1 cellular context compared by ENCODE assay signal in the genomic region with DNA sequence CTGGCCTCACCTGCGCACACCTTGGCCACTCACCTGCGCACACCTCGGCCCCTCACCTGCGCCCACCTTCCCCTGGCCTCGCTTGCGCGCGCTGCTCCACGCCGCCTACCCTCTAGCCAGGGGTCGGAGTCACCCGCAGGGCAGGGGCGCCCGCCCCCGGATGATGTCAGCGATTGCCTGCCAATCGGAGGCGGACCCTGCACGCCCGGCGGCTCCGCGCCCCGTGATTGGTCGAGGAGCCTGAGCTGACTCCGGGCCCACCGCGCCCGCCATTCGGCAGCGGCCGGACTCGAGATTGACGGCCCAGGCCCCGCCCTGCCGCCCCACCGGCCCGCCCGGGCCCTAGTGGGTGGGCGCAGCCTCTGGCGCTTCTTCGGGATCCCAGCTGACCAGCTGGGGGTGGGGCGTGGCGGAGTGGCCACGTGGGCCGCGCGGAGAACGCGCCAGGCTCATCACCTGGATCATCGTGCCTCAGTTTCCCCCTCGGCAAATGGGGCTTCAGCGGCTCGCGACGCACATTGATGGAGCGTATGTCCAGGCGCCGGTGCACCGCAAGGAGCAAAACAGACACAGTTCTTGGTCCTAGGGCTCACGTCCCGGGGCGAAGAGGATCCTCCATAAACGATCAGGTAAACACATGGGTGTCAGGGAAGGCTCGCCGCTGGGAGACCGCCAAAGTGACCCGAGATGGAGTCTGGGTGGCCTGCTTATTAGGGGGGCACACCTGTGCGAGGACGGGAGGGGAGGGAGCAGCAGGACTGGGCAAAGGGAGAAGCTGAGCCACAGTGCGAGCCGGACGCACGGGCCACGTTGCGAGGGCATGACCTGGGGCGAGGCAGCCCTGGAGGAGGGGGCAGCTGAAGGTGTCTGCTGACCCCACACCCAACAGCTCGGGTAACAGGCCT.
A peak's percentile ranks its signal among the peaks of the same experiment; 100 is the strongest.
TF ChIP-seq lines count a peak whose summit lies in the region.

A gene with protein sequence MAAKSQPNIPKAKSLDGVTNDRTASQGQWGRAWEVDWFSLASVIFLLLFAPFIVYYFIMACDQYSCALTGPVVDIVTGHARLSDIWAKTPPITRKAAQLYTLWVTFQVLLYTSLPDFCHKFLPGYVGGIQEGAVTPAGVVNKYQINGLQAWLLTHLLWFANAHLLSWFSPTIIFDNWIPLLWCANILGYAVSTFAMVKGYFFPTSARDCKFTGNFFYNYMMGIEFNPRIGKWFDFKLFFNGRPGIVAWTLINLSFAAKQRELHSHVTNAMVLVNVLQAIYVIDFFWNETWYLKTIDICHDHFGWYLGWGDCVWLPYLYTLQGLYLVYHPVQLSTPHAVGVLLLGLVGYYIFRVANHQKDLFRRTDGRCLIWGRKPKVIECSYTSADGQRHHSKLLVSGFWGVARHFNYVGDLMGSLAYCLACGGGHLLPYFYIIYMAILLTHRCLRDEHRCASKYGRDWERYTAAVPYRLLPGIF (minus strand): TSS at position 137 of the 905 bp plus-strand sequence. CDS start 3,441 bp downstream, outside the sequence.

TF ChIP-seq in HEK293, 187 proteins besides CTCF, POLR2A, EP300 and RAD21 (continued from another document and continues in another):
- TF ChIP-seq, protein P1, sequence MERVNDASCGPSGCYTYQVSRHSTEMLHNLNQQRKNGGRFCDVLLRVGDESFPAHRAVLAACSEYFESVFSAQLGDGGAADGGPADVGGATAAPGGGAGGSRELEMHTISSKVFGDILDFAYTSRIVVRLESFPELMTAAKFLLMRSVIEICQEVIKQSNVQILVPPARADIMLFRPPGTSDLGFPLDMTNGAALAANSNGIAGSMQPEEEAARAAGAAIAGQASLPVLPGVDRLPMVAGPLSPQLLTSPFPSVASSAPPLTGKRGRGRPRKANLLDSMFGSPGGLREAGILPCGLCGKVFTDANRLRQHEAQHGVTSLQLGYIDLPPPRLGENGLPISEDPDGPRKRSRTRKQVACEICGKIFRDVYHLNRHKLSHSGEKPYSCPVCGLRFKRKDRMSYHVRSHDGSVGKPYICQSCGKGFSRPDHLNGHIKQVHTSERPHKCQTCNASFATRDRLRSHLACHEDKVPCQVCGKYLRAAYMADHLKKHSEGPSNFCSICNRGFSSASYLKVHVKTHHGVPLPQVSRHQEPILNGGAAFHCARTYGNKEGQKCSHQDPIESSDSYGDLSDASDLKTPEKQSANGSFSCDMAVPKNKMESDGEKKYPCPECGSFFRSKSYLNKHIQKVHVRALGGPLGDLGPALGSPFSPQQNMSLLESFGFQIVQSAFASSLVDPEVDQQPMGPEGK (tag by site-specific recombination; IDR thresholded peaks at IDR 0.05), result peak; percentile 83
- 0 out of 2 replicates have a peak, but pooled peaks have one; percentile 39 for TF ChIP-seq ZBTB7A (tag by site-specific recombination; IDR thresholded peaks at IDR 0.05; ENCODE audit: low read depth)
- TF ChIP-seq ZNF837 (tag by site-specific recombination; IDR thresholded peaks at IDR 0.05), result no peak
- TF ChIP-seq, protein P2, sequence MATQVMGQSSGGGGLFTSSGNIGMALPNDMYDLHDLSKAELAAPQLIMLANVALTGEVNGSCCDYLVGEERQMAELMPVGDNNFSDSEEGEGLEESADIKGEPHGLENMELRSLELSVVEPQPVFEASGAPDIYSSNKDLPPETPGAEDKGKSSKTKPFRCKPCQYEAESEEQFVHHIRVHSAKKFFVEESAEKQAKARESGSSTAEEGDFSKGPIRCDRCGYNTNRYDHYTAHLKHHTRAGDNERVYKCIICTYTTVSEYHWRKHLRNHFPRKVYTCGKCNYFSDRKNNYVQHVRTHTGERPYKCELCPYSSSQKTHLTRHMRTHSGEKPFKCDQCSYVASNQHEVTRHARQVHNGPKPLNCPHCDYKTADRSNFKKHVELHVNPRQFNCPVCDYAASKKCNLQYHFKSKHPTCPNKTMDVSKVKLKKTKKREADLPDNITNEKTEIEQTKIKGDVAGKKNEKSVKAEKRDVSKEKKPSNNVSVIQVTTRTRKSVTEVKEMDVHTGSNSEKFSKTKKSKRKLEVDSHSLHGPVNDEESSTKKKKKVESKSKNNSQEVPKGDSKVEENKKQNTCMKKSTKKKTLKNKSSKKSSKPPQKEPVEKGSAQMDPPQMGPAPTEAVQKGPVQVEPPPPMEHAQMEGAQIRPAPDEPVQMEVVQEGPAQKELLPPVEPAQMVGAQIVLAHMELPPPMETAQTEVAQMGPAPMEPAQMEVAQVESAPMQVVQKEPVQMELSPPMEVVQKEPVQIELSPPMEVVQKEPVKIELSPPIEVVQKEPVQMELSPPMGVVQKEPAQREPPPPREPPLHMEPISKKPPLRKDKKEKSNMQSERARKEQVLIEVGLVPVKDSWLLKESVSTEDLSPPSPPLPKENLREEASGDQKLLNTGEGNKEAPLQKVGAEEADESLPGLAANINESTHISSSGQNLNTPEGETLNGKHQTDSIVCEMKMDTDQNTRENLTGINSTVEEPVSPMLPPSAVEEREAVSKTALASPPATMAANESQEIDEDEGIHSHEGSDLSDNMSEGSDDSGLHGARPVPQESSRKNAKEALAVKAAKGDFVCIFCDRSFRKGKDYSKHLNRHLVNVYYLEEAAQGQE (tag by site-specific recombination; IDR thresholded peaks at IDR 0.05), result no peak
- no peak; the same call in 1 of the 2 replicates for TF ChIP-seq ZNF843 (tag by site-specific recombination; IDR thresholded peaks at IDR 0.05)
- no peak for TF ChIP-seq MEIS1 (CRISPR knock-in tag; IDR thresholded peaks at IDR 0.05; ENCODE audit: borderline replicate concordance)
- peak; percentile 91 for TF ChIP-seq KLF9 (tag by site-specific recombination; IDR thresholded peaks at IDR 0.05; ENCODE audit: low read depth)
- no peak for TF ChIP-seq BCL11A (tag by site-specific recombination; IDR thresholded peaks at IDR 0.05; ENCODE audit: low read depth)
- peak; percentile 58 for TF ChIP-seq ZBTB8A (tag by site-specific recombination; IDR thresholded peaks at IDR 0.05)
- TF ChIP-seq OVOL3 (tag by site-specific recombination; IDR thresholded peaks at IDR 0.05), result no peak
- no peak for TF ChIP-seq ZNF555 (tag by site-specific recombination; conservative IDR thresholded peaks at IDR 0.05)
- TF ChIP-seq ZFP3 (tag by site-specific recombination; IDR thresholded peaks at IDR 0.05; ENCODE audit: low read depth), result no peak
- TF ChIP-seq, protein P3, sequence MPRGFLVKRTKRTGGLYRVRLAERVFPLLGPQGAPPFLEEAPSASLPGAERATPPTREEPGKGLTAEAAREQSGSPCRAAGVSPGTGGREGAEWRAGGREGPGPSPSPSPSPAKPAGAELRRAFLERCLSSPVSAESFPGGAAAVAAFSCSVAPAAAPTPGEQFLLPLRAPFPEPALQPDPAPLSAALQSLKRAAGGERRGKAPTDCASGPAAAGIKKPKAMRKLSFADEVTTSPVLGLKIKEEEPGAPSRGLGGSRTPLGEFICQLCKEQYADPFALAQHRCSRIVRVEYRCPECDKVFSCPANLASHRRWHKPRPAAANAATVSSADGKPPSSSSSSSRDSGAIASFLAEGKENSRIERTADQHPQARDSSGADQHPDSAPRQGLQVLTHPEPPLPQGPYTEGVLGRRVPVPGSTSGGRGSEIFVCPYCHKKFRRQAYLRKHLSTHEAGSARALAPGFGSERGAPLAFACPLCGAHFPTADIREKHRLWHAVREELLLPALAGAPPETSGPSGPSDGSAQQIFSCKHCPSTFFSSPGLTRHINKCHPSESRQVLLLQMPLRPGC (tag by site-specific recombination; IDR thresholded peaks at IDR 0.05), result 0 out of 2 replicates have a peak, but pooled peaks have one; percentile 6
- peak; percentile 23; the same call in 1 of the 2 replicates for TF ChIP-seq ZNF2 (tag by site-specific recombination; IDR thresholded peaks at IDR 0.05)
- TF ChIP-seq, protein P4, sequence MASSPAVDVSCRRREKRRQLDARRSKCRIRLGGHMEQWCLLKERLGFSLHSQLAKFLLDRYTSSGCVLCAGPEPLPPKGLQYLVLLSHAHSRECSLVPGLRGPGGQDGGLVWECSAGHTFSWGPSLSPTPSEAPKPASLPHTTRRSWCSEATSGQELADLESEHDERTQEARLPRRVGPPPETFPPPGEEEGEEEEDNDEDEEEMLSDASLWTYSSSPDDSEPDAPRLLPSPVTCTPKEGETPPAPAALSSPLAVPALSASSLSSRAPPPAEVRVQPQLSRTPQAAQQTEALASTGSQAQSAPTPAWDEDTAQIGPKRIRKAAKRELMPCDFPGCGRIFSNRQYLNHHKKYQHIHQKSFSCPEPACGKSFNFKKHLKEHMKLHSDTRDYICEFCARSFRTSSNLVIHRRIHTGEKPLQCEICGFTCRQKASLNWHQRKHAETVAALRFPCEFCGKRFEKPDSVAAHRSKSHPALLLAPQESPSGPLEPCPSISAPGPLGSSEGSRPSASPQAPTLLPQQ (tag by site-specific recombination; IDR thresholded peaks at IDR 0.05), result peak; percentile 81
- TF ChIP-seq, protein P5, sequence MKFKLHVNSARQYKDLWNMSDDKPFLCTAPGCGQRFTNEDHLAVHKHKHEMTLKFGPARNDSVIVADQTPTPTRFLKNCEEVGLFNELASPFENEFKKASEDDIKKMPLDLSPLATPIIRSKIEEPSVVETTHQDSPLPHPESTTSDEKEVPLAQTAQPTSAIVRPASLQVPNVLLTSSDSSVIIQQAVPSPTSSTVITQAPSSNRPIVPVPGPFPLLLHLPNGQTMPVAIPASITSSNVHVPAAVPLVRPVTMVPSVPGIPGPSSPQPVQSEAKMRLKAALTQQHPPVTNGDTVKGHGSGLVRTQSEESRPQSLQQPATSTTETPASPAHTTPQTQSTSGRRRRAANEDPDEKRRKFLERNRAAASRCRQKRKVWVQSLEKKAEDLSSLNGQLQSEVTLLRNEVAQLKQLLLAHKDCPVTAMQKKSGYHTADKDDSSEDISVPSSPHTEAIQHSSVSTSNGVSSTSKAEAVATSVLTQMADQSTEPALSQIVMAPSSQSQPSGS (tag by site-specific recombination; IDR thresholded peaks at IDR 0.05; ENCODE audit: low read depth), result peak; percentile 86
- TF ChIP-seq ZNF571 (tag by site-specific recombination; IDR thresholded peaks at IDR 0.05), result no peak
- TF ChIP-seq, protein P6, sequence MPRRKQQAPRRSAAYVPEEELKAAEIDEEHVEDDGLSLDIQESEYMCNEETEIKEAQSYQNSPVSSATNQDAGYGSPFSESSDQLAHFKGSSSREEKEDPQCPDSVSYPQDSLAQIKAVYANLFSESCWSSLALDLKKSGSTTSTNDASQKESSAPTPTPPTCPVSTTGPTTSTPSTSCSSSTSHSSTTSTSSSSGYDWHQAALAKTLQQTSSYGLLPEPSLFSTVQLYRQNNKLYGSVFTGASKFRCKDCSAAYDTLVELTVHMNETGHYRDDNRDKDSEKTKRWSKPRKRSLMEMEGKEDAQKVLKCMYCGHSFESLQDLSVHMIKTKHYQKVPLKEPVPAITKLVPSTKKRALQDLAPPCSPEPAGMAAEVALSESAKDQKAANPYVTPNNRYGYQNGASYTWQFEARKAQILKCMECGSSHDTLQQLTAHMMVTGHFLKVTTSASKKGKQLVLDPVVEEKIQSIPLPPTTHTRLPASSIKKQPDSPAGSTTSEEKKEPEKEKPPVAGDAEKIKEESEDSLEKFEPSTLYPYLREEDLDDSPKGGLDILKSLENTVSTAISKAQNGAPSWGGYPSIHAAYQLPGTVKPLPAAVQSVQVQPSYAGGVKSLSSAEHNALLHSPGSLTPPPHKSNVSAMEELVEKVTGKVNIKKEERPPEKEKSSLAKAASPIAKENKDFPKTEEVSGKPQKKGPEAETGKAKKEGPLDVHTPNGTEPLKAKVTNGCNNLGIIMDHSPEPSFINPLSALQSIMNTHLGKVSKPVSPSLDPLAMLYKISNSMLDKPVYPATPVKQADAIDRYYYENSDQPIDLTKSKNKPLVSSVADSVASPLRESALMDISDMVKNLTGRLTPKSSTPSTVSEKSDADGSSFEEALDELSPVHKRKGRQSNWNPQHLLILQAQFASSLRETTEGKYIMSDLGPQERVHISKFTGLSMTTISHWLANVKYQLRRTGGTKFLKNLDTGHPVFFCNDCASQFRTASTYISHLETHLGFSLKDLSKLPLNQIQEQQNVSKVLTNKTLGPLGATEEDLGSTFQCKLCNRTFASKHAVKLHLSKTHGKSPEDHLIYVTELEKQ (tag by site-specific recombination; IDR thresholded peaks at IDR 0.05; ENCODE audit: borderline replicate concordance), result no peak
- TF ChIP-seq ZNF112 (tag by site-specific recombination; IDR thresholded peaks at IDR 0.05), result no peak
- TF ChIP-seq ZNF211 (tag by site-specific recombination; IDR thresholded peaks at IDR 0.05; ENCODE audit: low read depth), result no peak
- no peak for TF ChIP-seq ZNF140 (tag by site-specific recombination; IDR thresholded peaks at IDR 0.05)
- TF ChIP-seq ZNF114 (tag by site-specific recombination; IDR thresholded peaks at IDR 0.05), result no peak
- TF ChIP-seq ZNF239 (tag by site-specific recombination; IDR thresholded peaks at IDR 0.05), result no peak
- TF ChIP-seq SP2 (tag by site-specific recombination; IDR thresholded peaks at IDR 0.05), result peak; percentile 93
- peak; percentile 92 for TF ChIP-seq EGR2 (tag by site-specific recombination; IDR thresholded peaks at IDR 0.05; ENCODE audit: low read depth)
- peak; percentile 93 for TF ChIP-seq GLIS2 (tag by site-specific recombination; IDR thresholded peaks at IDR 0.05)
- TF ChIP-seq, protein P7, sequence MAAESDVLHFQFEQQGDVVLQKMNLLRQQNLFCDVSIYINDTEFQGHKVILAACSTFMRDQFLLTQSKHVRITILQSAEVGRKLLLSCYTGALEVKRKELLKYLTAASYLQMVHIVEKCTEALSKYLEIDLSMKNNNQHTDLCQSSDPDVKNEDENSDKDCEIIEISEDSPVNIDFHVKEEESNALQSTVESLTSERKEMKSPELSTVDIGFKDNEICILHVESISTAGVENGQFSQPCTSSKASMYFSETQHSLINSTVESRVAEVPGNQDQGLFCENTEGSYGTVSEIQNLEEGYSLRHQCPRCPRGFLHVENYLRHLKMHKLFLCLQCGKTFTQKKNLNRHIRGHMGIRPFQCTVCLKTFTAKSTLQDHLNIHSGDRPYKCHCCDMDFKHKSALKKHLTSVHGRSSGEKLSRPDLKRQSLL (tag by site-specific recombination; IDR thresholded peaks at IDR 0.05), result no peak
- no peak for TF ChIP-seq ZNF146 (tag by site-specific recombination; IDR thresholded peaks at IDR 0.05)
- TF ChIP-seq, protein P8, sequence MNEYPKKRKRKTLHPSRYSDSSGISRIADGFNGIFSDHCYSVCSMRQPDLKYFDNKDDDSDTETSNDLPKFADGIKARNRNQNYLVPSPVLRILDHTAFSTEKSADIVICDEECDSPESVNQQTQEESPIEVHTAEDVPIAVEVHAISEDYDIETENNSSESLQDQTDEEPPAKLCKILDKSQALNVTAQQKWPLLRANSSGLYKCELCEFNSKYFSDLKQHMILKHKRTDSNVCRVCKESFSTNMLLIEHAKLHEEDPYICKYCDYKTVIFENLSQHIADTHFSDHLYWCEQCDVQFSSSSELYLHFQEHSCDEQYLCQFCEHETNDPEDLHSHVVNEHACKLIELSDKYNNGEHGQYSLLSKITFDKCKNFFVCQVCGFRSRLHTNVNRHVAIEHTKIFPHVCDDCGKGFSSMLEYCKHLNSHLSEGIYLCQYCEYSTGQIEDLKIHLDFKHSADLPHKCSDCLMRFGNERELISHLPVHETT (tag by site-specific recombination; IDR thresholded peaks at IDR 0.05), result no peak
- no peak for TF ChIP-seq ZNF350 (tag by site-specific recombination; IDR thresholded peaks at IDR 0.05)
- no peak for TF ChIP-seq ZNF629 (tag by site-specific recombination; IDR thresholded peaks at IDR 0.05)
- TF ChIP-seq, protein P9, sequence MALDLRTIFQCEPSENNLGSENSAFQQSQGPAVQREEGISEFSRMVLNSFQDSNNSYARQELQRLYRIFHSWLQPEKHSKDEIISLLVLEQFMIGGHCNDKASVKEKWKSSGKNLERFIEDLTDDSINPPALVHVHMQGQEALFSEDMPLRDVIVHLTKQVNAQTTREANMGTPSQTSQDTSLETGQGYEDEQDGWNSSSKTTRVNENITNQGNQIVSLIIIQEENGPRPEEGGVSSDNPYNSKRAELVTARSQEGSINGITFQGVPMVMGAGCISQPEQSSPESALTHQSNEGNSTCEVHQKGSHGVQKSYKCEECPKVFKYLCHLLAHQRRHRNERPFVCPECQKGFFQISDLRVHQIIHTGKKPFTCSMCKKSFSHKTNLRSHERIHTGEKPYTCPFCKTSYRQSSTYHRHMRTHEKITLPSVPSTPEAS (tag by site-specific recombination; IDR thresholded peaks at IDR 0.05), result no peak
